ENCODE assay signal across 24 cellular contexts in the genomic region with DNA sequence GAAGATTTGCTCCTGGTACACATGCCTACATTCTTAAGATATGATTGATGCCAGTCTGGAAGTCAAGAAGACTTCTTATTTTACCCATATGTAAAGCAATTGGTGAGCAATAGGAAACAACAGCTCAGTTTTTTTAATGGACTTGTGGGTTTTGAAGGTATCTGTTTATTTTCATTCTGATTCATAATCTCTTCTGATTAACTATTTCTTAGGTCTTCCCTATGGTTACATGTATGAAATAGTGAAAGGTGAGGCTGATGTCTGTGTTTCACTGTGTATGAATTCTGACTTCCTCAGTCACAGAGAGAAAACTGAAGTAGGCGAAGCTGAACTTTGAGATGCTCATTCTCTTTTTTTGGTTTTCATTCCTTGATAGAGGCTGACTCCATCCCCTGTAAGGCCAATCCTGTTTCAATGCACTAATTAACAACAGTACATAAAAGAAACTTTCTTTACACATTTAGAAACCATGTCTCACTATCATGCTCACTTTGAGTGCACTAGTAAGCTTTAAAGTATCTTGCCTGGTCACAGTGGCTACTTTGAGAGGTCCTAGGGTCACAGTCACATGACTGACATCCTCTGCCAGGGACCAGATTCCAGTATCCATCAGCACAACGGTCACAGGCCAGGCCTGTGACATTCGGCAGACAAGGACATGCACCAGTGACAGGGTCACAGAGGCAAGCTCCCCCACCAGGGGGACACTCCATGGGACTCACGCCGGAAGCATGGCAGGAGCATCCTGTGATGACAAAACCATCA. TPM values are rescaled to one million over a fixed set of nuclear protein-coding genes. Genes with fewer than 3 reads are reported as not detected.
DNase-seq lines count a peak whose midpoint lies in the region; TF ChIP-seq lines count a peak whose summit lies in the region.
"Had no signal": no experiment of that assay in that cellular context is flagged by ENCODE, and none has a peak within 500 bp of the region (broad histone marks: within the 10 kb centered on the region; RNA-seq: fewer than 3 reads in every experiment).

No MANE protein-coding gene starts in this region.

- H3K36me3 Mint-ChIP-seq in MCF 10A (ENCODE audit: insufficient read depth, unreplicated experiment): no peaks in the 10 kb centered on the region

- TF ChIP-seq CTCF in MCF 10A (IDR thresholded peaks at IDR 0.05; ENCODE audit: unreplicated experiment) (no peak), breast epithelium (IDR thresholded peaks at IDR 0.05) (no peak), WI38 (IDR thresholded peaks at IDR 0.05; ENCODE audit: low read depth, low read length) (peak; percentile 7; the same call in 1 of the 2 replicates), epithelial cell of esophagus (IDR thresholded peaks at IDR 0.05; ENCODE audit: insufficient read depth, low read depth, low read length, missing control alignments) (no peak), uterus (IDR thresholded peaks at IDR 0.05) (no peak)

- POLR2A ChIA-PET in MCF 10A (lab: Yijun Ruan, JAX): interaction anchor here (0.5 to 4.5 kb wide), 17 partner anchors 10 to 139 kb away, joined by 3 to 21 read pairs (median 6); a partner anchor contains a TSS

- H3K27me3 ChIP-seq in breast epithelium (no peaks in the 10 kb centered on the region), uterus (no peaks in the 10 kb centered on the region)
- H3K27me3 ChIP-seq: body of pancreas, colonic mucosa, heart left ventricle, neutrophil had no signal

- H3K27ac ChIP-seq in breast epithelium: no peak overlapping the region
- no peak overlapping the region for H3K27ac ChIP-seq in uterus
- H3K27ac ChIP-seq: A549, body of pancreas, colonic mucosa, heart left ventricle, HL-60, lower lobe of right lung, neutrophil, WERI-Rb-1 had no signal

- TF ChIP-seq POLR2A in breast epithelium (IDR thresholded peaks at IDR 0.05) (no peak), uterus (IDR thresholded peaks at IDR 0.05) (no peak)

- DNase-seq in MCF 10A (ENCODE audit: unreplicated experiment) (peak; percentile 27), breast epithelium (ENCODE audit: low spot score in 2 of 2) (no peak), epithelial cell of esophagus (ENCODE audit: low read depth) (peak; percentile 36), medulla oblongata (ENCODE audit: extremely low spot score) (no peak), uterus (no peak), hepatic stellate cell (ENCODE audit: low spot score) (no peak)
- DNase-seq in activated CD8-positive, alpha-beta memory T cell treated with anti-CD3 and anti-CD28 coated beads, Interleukin-2, amount 50 U/mL, for 48 hours: no peak
- DNase-seq: activated CD4-positive, alpha-beta T cell treated with anti-CD3 and anti-CD28 coated beads, Interleukin-2, amount 50 U/mL, for 4 hours; activated naive CD4-positive, alpha-beta T cell treated with anti-CD3 and anti-CD28 coated beads, Interleukin-2, amount 50 U/mL, for 16 hours; body of pancreas; C1 segment of cervical spinal cord; Calu3; colonic mucosa; heart left ventricle; lower lobe of right lung; NCI-H345; stimulated activated CD4-positive, alpha-beta T cell treated with anti-CD3 and anti-CD28 coated beads, Interleukin-4, amount 100 ng/mL, for 24 hours; WERI-Rb-1 had no signal

- H3K4me3 ChIP-seq in breast epithelium: no peak overlapping the region
- H3K4me3 ChIP-seq in WI38 (ENCODE audit: low read depth, low read length): no peak overlapping the region
- H3K4me3 ChIP-seq in epithelial cell of esophagus (ENCODE audit: low read length): no peak overlapping the region
- H3K4me3 ChIP-seq in uterus: no peak overlapping the region
- H3K4me3 ChIP-seq: A549, body of pancreas, colonic mucosa, heart left ventricle, lower lobe of right lung, smooth muscle cell had no signal

- no peaks in the 10 kb centered on the region for H3K4me1 ChIP-seq in breast epithelium
- no peaks in the 10 kb centered on the region for H3K4me1 ChIP-seq in uterus
- H3K4me1 ChIP-seq: A549, body of pancreas, colonic mucosa, lower lobe of right lung had no signal

- no peaks in the 10 kb centered on the region for H3K27me3 Mint-ChIP-seq in MCF 10A (ENCODE audit: insufficient read depth, unreplicated experiment)

- no peak overlapping the region for H3K4me3 Mint-ChIP-seq in MCF 10A (ENCODE audit: unreplicated experiment)
- H3K4me3 Mint-ChIP-seq: T-helper 1 cell treated with Interleukin-12 subunit alpha and Interleukin-12 subunit beta and Interleukin-4 antibody, amounts not matched to agents 30 μg/mL and 1 μg/mL, for 36 hours had no signal

- CTCF ChIA-PET in MCF 10A (lab: Yijun Ruan, JAX): interaction anchor here (0.9 to 1.5 kb wide), 3 partner anchors 21 to 63 kb away, joined by 3 to 4 read pairs (median 3); no protein-coding TSS in a partner anchor

- H3K36me3 ChIP-seq in breast epithelium (no peaks in the 10 kb centered on the region), uterus (no peaks in the 10 kb centered on the region)
- H3K36me3 ChIP-seq: colonic mucosa, heart left ventricle, lower lobe of right lung, neutrophil, WERI-Rb-1 had no signal

- peaks cover 11% of the 10 kb centered on the region for H3K4me1 Mint-ChIP-seq in MCF 10A (ENCODE audit: insufficient read depth, unreplicated experiment)

- peak overlapping the region; percentile 27 for H3K27ac Mint-ChIP-seq in MCF 10A (ENCODE audit: low read depth, unreplicated experiment)
- H3K27ac Mint-ChIP-seq: T-helper 1 cell treated with Interleukin-12 subunit alpha and Interleukin-12 subunit beta and Interleukin-4 antibody, amounts not matched to agents 30 μg/mL and 1 μg/mL, for 36 hours had no signal

- BruUV-seq in MCF 10A (replicated peaks; lab: Mats Ljungman, UMichigan): no TSS peak

- intact Hi-C loops in MCF 10A (cut with micrococcal nuclease) (no loop called here), breast epithelium (cut with DNase I; ENCODE audit: low total_unique reads) (no loop called here), uterus (cut with DNase I; ENCODE audit: low total_unique reads) (no loop called here)

- H3K9me3 Mint-ChIP-seq in MCF 10A (ENCODE audit: unreplicated experiment): no peaks in the 10 kb centered on the region
- H3K9me3 Mint-ChIP-seq: T-helper 1 cell treated with Interleukin-12 subunit alpha and Interleukin-12 subunit beta and Interleukin-4 antibody, amounts not matched to agents 30 μg/mL and 1 μg/mL, for 36 hours had no signal

- H3K9me3 ChIP-seq in breast epithelium (no peaks in the 10 kb centered on the region), uterus (no peaks in the 10 kb centered on the region)
- H3K9me3 ChIP-seq: A549, body of pancreas, colonic mucosa, heart left ventricle, lower lobe of right lung, neutrophil had no signal

RNA-seq across cellular contexts. Expression of a gene that starts 59.5 kb away (rescaled TPM):
- total RNA-seq in MCF 10A (2022) (199 and 275 TPM in 2 replicates), breast epithelium (100 to 1,000 TPM; 115 to 324 (median 300) TPM), uterus (100 to 1,000 TPM in 3 of 4 donors, 10 to 100 TPM in 1; 87.9 to 322 (median 200) TPM)

Comparison
In these comparisons a context has a peak if more than half of its experiments do, and no peak if none do; other contexts are left out.
1. DNase-seq: peak in MCF 10A (single experiment) and epithelial cell of esophagus (single experiment); none in breast epithelium (0 of 2), medulla oblongata (single experiment), uterus (0 of 2), hepatic stellate cell (single experiment) and activated CD8-positive, alpha-beta memory T cell treated with anti-CD3 and anti-CD28 coated beads, Interleukin-2, amount 50 U/mL, for 48 hours (single experiment).